Comparison of ENCODE assay signal across 8 cellular contexts in genomic region chr22:43884600-43885318, GRCh38. TPM values are rescaled to one million over a fixed set of nuclear protein-coding genes. Genes with fewer than 3 reads are reported as not detected.
DNase-seq lines count a peak whose midpoint lies in the region; ATAC-seq and TF ChIP-seq lines count a peak whose summit lies in the region.

No MANE protein-coding gene starts in this region.

- TF ChIP-seq CTCF in fibroblast of the aortic adventitia (IDR thresholded peaks at IDR 0.05; ENCODE audit: insufficient read depth, low read length) (peak; percentile 92), progenitor cell of endocrine pancreas (IDR thresholded peaks at IDR 0.05; ENCODE audit: unreplicated experiment) (peak; percentile 77)

- H3K27me3 Mint-ChIP-seq in progenitor cell of endocrine pancreas, result peaks cover 36% of the 10 kb centered on the region

- ATAC-seq in HG02938 (IDR thresholded peaks at IDR 0.05; ENCODE audit: unreplicated experiment), result peak; percentile 65

- no peaks in the 10 kb centered on the region for H3K4me1 Mint-ChIP-seq in progenitor cell of endocrine pancreas (ENCODE audit: low read depth)

- no peak overlapping the region for H3K27ac Mint-ChIP-seq in progenitor cell of endocrine pancreas

- no peak overlapping the region for H3K4me3 ChIP-seq in fibroblast of the aortic adventitia (ENCODE audit: low read depth, low read length)

- DNase-seq in NOMO-1 treated with DMSO at 0.1 percent for 48 hours (lab: John Stamatoyannopoulos, UW; ENCODE audit: unreplicated experiment) (peak; percentile 23), NOMO-1 treated with dmso at 0.1 percent for 144 hours (lab: John Stamatoyannopoulos, UW; ENCODE audit: unreplicated experiment) (no peak), NCI-H526 treated with DMSO at 0.1 percent for 48 hours (lab: John Stamatoyannopoulos, UW) (peak; percentile 16), fibroblast of the aortic adventitia (ENCODE audit: low read depth) (peak; percentile 57), progenitor cell of endocrine pancreas (ENCODE audit: low spot score, unreplicated experiment) (peak; percentile 57), DMS153 (lab: John Stamatoyannopoulos, UW) (no peak)
- DNase-seq in activated T-cell treated with anti-CD3 and anti-CD28 coated beads, Interleukin-2, amount 50 U/mL, for 1 hour, result peak; percentile 45

- H3K36me3 Mint-ChIP-seq in progenitor cell of endocrine pancreas (ENCODE audit: insufficient read depth), result no peaks in the 10 kb centered on the region

- H3K4me3 Mint-ChIP-seq in progenitor cell of endocrine pancreas (ENCODE audit: low read depth), result no peak overlapping the region

- no peaks in the 10 kb centered on the region for H3K9me3 Mint-ChIP-seq in progenitor cell of endocrine pancreas (ENCODE audit: low read depth)

RNA-seq across cellular contexts. Expression of gene PNPLA5, which starts 7.1 kb away (rescaled TPM):
- total RNA-seq in fibroblast of the aortic adventitia (ENCODE audit: low replicate concordance) (not detected in 2 replicates), progenitor cell of endocrine pancreas (not detected in 2 replicates)

RNA-seq across cellular contexts. Expression of gene SULT4A1, which starts 22.4 kb away (rescaled TPM):
- total RNA-seq in fibroblast of the aortic adventitia (ENCODE audit: low replicate concordance) (0.49 TPM in 1 of 2 replicates, not detected in the other), progenitor cell of endocrine pancreas (6.6 and 7.0 TPM in 2 replicates)

RNA-seq across cellular contexts. Expression of gene PNPLA3, which starts 38.8 kb away (rescaled TPM):
- 2.9 and 4.5 TPM in 2 replicates for total RNA-seq in fibroblast of the aortic adventitia (ENCODE audit: low replicate concordance)
- total RNA-seq in progenitor cell of endocrine pancreas, result 11.4 and 12.2 TPM in 2 replicates

Comparison
In these comparisons a context has a peak if more than half of its experiments do, and no peak if none do; other contexts are left out.
1. DNase-seq: peak in NOMO-1 treated with DMSO at 0.1 percent for 48 hours (single experiment), NCI-H526 treated with DMSO at 0.1 percent for 48 hours (single experiment), activated T-cell treated with anti-CD3 and anti-CD28 coated beads, Interleukin-2, amount 50 U/mL, for 1 hour (single experiment), fibroblast of the aortic adventitia (single experiment) and progenitor cell of endocrine pancreas (single experiment); none in NOMO-1 treated with dmso at 0.1 percent for 144 hours (single experiment) and DMS153 (single experiment).